ENCODE assay signal across 14 cellular contexts in genomic region chr18:8800041-8800441, GRCh38.
DNase-seq lines count a peak whose midpoint lies in the region; ATAC-seq and TF ChIP-seq lines count a peak whose summit lies in the region.
"Had no signal": no experiment of that assay in that cellular context is flagged by ENCODE, and none has a peak within 500 bp of the region (broad histone marks: within the 10 kb centered on the region; RNA-seq: fewer than 3 reads in every experiment).

No MANE protein-coding gene starts in this region.

- H3K36me3 ChIP-seq in Panc1 (ENCODE audit: control insufficient read depth, insufficient read depth, low read length) (peaks cover 4% of the 10 kb centered on the region), psoas muscle (ENCODE audit: insufficient read depth in 1 of 2, low read depth in 1 of 2) (peaks cover 0 to 5% of the 10 kb centered on the region in 2 donors), BE2C (peaks cover 4% of the 10 kb centered on the region; the same call in 1 of the 2 replicates)

- in situ Hi-C loops in Panc1 (cut with HindIII; ENCODE audit: low pct_unique_long_range_greater_than_20kb, low sequenced_read_pairs) = no loop called here

- CTCF ChIA-PET in Panc1 (lab: Charles Lee) = no interaction called here

- no TSS peak for BruUV-seq in Panc1 (replicated peaks; lab: Mats Ljungman, UMichigan)

- intact Hi-C loops in Panc1 (cut with micrococcal nuclease; ENCODE audit: unreplicated experiment) (loop anchor here (10.0 kb wide), 1 partner anchor 185 kb away; no protein-coding TSS in a partner anchor), psoas muscle (cut with DNase I) (no loop called here), Right ventricle myocardium superior (cut with DNase I) (no loop called here)

- H3K9me3 ChIP-seq in Panc1 (ENCODE audit: control insufficient read depth, insufficient read depth, low read depth, low read length) (no peaks in the 10 kb centered on the region), psoas muscle (no peaks in the 10 kb centered on the region), BE2C (no peaks in the 10 kb centered on the region)
- H3K9me3 ChIP-seq: mucosa of descending colon had no signal

- POLR2A ChIA-PET in Panc1 (lab: Charles Lee) = interaction anchor here (0.7 kb wide), 1 partner anchor 31 kb away, joined by 7 read pairs; no protein-coding TSS in a partner anchor

- ATAC-seq in Panc1 (peak; percentile 40), psoas muscle (peak; percentile 96 to 99 (median 96)), GM18873 (IDR thresholded peaks at IDR 0.05; ENCODE audit: low FRiP score, unreplicated experiment) (no peak), Right ventricle myocardium superior (ENCODE audit: poor library complexity) (no peak), HG02588 (IDR thresholded peaks at IDR 0.05; ENCODE audit: unreplicated experiment) (no peak)
- ATAC-seq: activated naive CD4-positive, alpha-beta T cell treated with anti-CD3 and anti-CD28 coated beads, Interleukin-2, amount 50 U/mL, for 72 hours; mucosa of descending colon had no signal

- TF ChIP-seq CTCF in Panc1 (IDR thresholded peaks at IDR 0.05) = no peak
- no peak for TF ChIP-seq CTCF in foreskin fibroblast (IDR thresholded peaks at IDR 0.05; ENCODE audit: low read depth, low read length)
- TF ChIP-seq CTCF in psoas muscle (IDR thresholded peaks at IDR 0.05) = no peak
- TF ChIP-seq CTCF in BE2C (IDR thresholded peaks at IDR 0.05; ENCODE audit: low read depth, low read length) = no peak

- peak overlapping the region; percentile 81 for H3K27ac ChIP-seq in Panc1 (ENCODE audit: low read length)
- H3K27ac ChIP-seq in psoas muscle = peak overlapping the region; percentile 71

- WGBS in psoas muscle, 3 donors = 29 to 41% (median 29%) methylated on average over 16 of the region's 16 CpGs

- peaks cover 47% of the 10 kb centered on the region for H3K4me1 ChIP-seq in Panc1 (ENCODE audit: control insufficient read depth, insufficient read depth, low read length)
- H3K4me1 ChIP-seq in psoas muscle = peaks cover 15% of the 10 kb centered on the region
- peaks cover 26% of the 10 kb centered on the region for H3K4me1 ChIP-seq in BE2C

- DNase-seq in Daoy (ENCODE audit: low read depth) (peak; percentile 36), Panc1 (ENCODE audit: low read depth, low spot score) (no peak), foreskin fibroblast (peak; percentile 41), psoas muscle (peak; percentile 57 to 82), BE2C (no peak), Right ventricle myocardium superior (no peak)
- DNase-seq: COR-L47; mucosa of descending colon; NCI-H1048; OCI-M1; stimulated activated CD4-positive, alpha-beta T cell treated with anti-CD3 and anti-CD28 coated beads, Interleukin-4, amount 100 ng/mL, for 1 hour had no signal

- H3K27me3 ChIP-seq in Panc1 (ENCODE audit: control insufficient read depth, insufficient read depth, low read length) = no peaks in the 10 kb centered on the region
- H3K27me3 ChIP-seq in psoas muscle (ENCODE audit: insufficient read depth in 3 of 3, low read length in 2 of 3) = no peaks in the 10 kb centered on the region
- H3K27me3 ChIP-seq in BE2C = no peaks in the 10 kb centered on the region

- H3K4me3 ChIP-seq in Panc1 (ENCODE audit: low read depth in 2 of 2, low read length in 2 of 2) = peak overlapping the region in 1 of 2 experiments; percentile 20; a peak in 2 of 4 replicates
- H3K4me3 ChIP-seq in foreskin fibroblast (ENCODE audit: low read depth in 1 of 2, low read length in 2 of 2) = no peak overlapping the region
- peak overlapping the region; percentile 37 for H3K4me3 ChIP-seq in psoas muscle
- no peak overlapping the region for H3K4me3 ChIP-seq in BE2C (ENCODE audit: low read depth, low read length)
- H3K4me3 ChIP-seq: mucosa of descending colon had no signal

Comparison
In these comparisons a context has a peak if more than half of its experiments do, and no peak if none do; other contexts are left out.
1. DNase-seq: peak in Daoy (single experiment), foreskin fibroblast (2 of 2) and psoas muscle (2 of 2); none in Panc1 (single experiment), BE2C (single experiment) and Right ventricle myocardium superior (single experiment).
2. ATAC-seq: peak in Panc1 (single experiment) and psoas muscle (4 of 4); none in GM18873 (single experiment), Right ventricle myocardium superior (single experiment) and HG02588 (single experiment).